20 cellular contexts compared by ENCODE assay signal in the genomic region with DNA sequence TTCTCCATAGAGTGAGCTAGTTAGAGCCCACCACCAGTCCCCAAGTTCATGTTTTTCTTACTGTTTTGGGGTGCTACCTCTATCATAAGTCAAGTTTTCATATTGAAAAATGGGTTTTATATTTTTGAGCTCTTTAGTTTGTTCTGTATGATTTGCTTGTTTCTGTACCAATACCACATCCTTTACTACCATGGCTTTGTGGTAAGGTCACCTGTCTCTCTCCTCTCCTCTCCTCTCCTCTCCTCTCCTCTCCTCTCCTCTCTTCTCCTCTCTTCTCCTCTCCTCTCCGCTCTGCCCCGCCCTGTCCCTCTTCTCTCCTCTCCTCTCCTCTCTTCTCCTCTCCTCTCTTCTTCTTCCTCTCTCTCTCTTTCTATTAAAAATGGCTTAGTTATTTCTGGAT. TPM values are rescaled to one million over a fixed set of nuclear protein-coding genes. Genes with fewer than 3 reads are reported as not detected.
DNase-seq lines count a peak whose midpoint lies in the region; ATAC-seq, FAIRE-seq and TF ChIP-seq lines count a peak whose summit lies in the region.
"Had no signal": no experiment of that assay in that cellular context is flagged by ENCODE, and none has a peak within 500 bp of the region (broad histone marks: within the 10 kb centered on the region; RNA-seq: fewer than 3 reads in every experiment).

No MANE protein-coding gene starts in this region.

- H3K4me1 Mint-ChIP-seq in stimulated activated naive CD8-positive, alpha-beta T cell treated with anti-CD3 and anti-CD28 coated beads, Interleukin-15, Interleukin-2, amounts not matched to agents 100 ng/mL and 50 ng/mL, for 24 hours (ENCODE audit: low read depth) = peaks cover 26% of the 10 kb centered on the region
- peaks cover 12% of the 10 kb centered on the region for H3K4me1 Mint-ChIP-seq in T-helper 2 cell treated with Interferon-gamma antibody and Interleukin-4, amounts not matched to agents 5 μg/mL and 100 μg/mL, for 36 hours (ENCODE audit: low read depth)

- no peak overlapping the region for H3K4me3 Mint-ChIP-seq in stimulated activated naive CD8-positive, alpha-beta T cell treated with anti-CD3 and anti-CD28 coated beads, Interleukin-15, Interleukin-2, amounts not matched to agents 100 ng/mL and 50 ng/mL, for 24 hours
- peak overlapping the region; percentile 51 for H3K4me3 Mint-ChIP-seq in T-helper 2 cell treated with Interferon-gamma antibody and Interleukin-4, amounts not matched to agents 5 μg/mL and 100 μg/mL, for 36 hours
- H3K4me3 Mint-ChIP-seq: HFFc6, WTC11 had no signal

- DNase-seq in stimulated activated naive CD8-positive, alpha-beta T cell treated with anti-CD3 and anti-CD28 coated beads, Interleukin-15, Interleukin-2, amounts not matched to agents 100 U/mL and 50 U/mL, for 24 hours = no peak
- DNase-seq in T-helper 2 cell treated with Interferon-gamma antibody and Interleukin-4, amounts not matched to agents 5 μg/mL and 100 μg/mL, for 36 hours (ENCODE audit: low spot score) = no peak
- DNase-seq in mesenteric fat pad (ENCODE audit: low spot score) = peak; percentile 11
- no peak for DNase-seq in medulla oblongata (ENCODE audit: extremely low spot score)
- DNase-seq in D721Med (ENCODE audit: insufficient read length, low spot score) = no peak
- DNase-seq: activated gamma-delta T cell, Caco-2, heart right ventricle, HFFc6, KG1, left lung, MV-4-11, NCI-H1694, T-helper 9 cell had no signal

- H3K27ac Mint-ChIP-seq in stimulated activated naive CD8-positive, alpha-beta T cell treated with anti-CD3 and anti-CD28 coated beads, Interleukin-15, Interleukin-2, amounts not matched to agents 100 ng/mL and 50 ng/mL, for 24 hours = peak overlapping the region; percentile 53
- H3K27ac Mint-ChIP-seq in T-helper 2 cell treated with Interferon-gamma antibody and Interleukin-4, amounts not matched to agents 5 μg/mL and 100 μg/mL, for 36 hours = peak overlapping the region; percentile 18
- H3K27ac Mint-ChIP-seq: HFFc6, progenitor cell of endocrine pancreas, WTC11 had no signal

- H3K27me3 Mint-ChIP-seq in stimulated activated naive CD8-positive, alpha-beta T cell treated with anti-CD3 and anti-CD28 coated beads, Interleukin-15, Interleukin-2, amounts not matched to agents 100 ng/mL and 50 ng/mL, for 24 hours = no peaks in the 10 kb centered on the region
- peaks cover 6% of the 10 kb centered on the region for H3K27me3 Mint-ChIP-seq in T-helper 2 cell treated with Interferon-gamma antibody and Interleukin-4, amounts not matched to agents 5 μg/mL and 100 μg/mL, for 36 hours (ENCODE audit: low read depth)

- no peaks in the 10 kb centered on the region for H3K36me3 Mint-ChIP-seq in stimulated activated naive CD8-positive, alpha-beta T cell treated with anti-CD3 and anti-CD28 coated beads, Interleukin-15, Interleukin-2, amounts not matched to agents 100 ng/mL and 50 ng/mL, for 24 hours (ENCODE audit: low read depth)
- H3K36me3 Mint-ChIP-seq in T-helper 2 cell treated with Interferon-gamma antibody and Interleukin-4, amounts not matched to agents 5 μg/mL and 100 μg/mL, for 36 hours (ENCODE audit: low read depth) = no peaks in the 10 kb centered on the region
- H3K36me3 Mint-ChIP-seq: WTC11 had no signal

- no peak for FAIRE-seq in D721Med (lab: Jason Lieb, UNC)
- FAIRE-seq: GM12892, GM19239 had no signal

- no peaks in the 10 kb centered on the region for H3K9me3 Mint-ChIP-seq in stimulated activated naive CD8-positive, alpha-beta T cell treated with anti-CD3 and anti-CD28 coated beads, Interleukin-15, Interleukin-2, amounts not matched to agents 100 ng/mL and 50 ng/mL, for 24 hours
- H3K9me3 Mint-ChIP-seq in T-helper 2 cell treated with Interferon-gamma antibody and Interleukin-4, amounts not matched to agents 5 μg/mL and 100 μg/mL, for 36 hours = no peaks in the 10 kb centered on the region
- H3K9me3 Mint-ChIP-seq: HFFc6, WTC11 had no signal

- ATAC-seq in stimulated activated naive CD8-positive, alpha-beta T cell treated with anti-CD3 and anti-CD28 coated beads, Interleukin-15, Interleukin-2, amounts not matched to agents 100 U/mL and 50 U/mL, for 24 hours = no peak
- no peak for ATAC-seq in HG03039 (IDR thresholded peaks at IDR 0.05; ENCODE audit: unreplicated experiment)

- no peak for TF ChIP-seq CTCF in D721Med (IDR thresholded peaks at IDR 0.05; ENCODE audit: insufficient read depth, missing control alignments)

RNA-seq across cellular contexts. Expression of a gene that starts 22.1 kb away (rescaled TPM):
- 34.9 TPM for total RNA-seq in mesenteric fat pad
